ENCODE assay signal across 8 cellular contexts in genomic region chr6:148864132-148864531, GRCh38.
A peak's percentile ranks its signal among the peaks of the same experiment; 100 is the strongest.
DNase-seq lines count a peak whose midpoint lies in the region; ATAC-seq and TF ChIP-seq lines count a peak whose summit lies in the region.
"Not testable (repeated sequence)": the region's sequence is repeated elsewhere in the genome, so short reads cannot be mapped to it uniquely, and the experiment has no call there.

No MANE protein-coding gene starts in this region.

- H3K36me3 ChIP-seq in GM23338 (ENCODE audit: insufficient read depth); HUES6 (ENCODE audit: control insufficient read depth, insufficient read depth, low read length); PC-9 (ENCODE audit: low read depth); endodermal cell (ENCODE audit: control insufficient read depth, insufficient read depth, low read length); iPS-15b (ENCODE audit: control insufficient read depth, insufficient read depth, low read length): not testable (repeated sequence)

- H3K27ac ChIP-seq in GM23338 (ENCODE audit: low read depth); HUES6 (ENCODE audit: low read depth, low read length); PC-9; endodermal cell (ENCODE audit: low read depth, low read length): not testable (repeated sequence)

- not testable (repeated sequence) for H2AFZ ChIP-seq in GM23338, PC-9

- intact Hi-C loops in PC-9 (cut with micrococcal nuclease; ENCODE audit: unreplicated experiment), result not testable (repeated sequence)

- not testable (repeated sequence) for H3K27me3 ChIP-seq in GM23338 (ENCODE audit: insufficient read depth); HUES6 (ENCODE audit: control insufficient read depth, insufficient read depth, low read length); PC-9 (ENCODE audit: insufficient read depth, low read depth); endodermal cell (ENCODE audit: control insufficient read depth, insufficient read depth, low read length, poor library complexity, severe bottlenecking); iPS-15b (ENCODE audit: control insufficient read depth, insufficient read depth, low read length)

- not testable (repeated sequence) for H3K9me3 ChIP-seq in HUES6 (ENCODE audit: control insufficient read depth, insufficient read depth, low read depth, low read length); PC-9 (ENCODE audit: insufficient read depth, low read depth); endodermal cell (ENCODE audit: control insufficient read depth, low read length); iPS-15b (ENCODE audit: control insufficient read depth, insufficient read depth, low read length)

- peaks cover 70% of the 10 kb centered on the region for H3K4me1 Mint-ChIP-seq in GM23338
- H3K4me1 Mint-ChIP-seq in endodermal cell, result peaks cover 28% of the 10 kb centered on the region
- peaks cover 53% of the 10 kb centered on the region for H3K4me1 Mint-ChIP-seq in memory B cell
- H3K4me1 Mint-ChIP-seq in progenitor cell of endocrine pancreas (ENCODE audit: low read depth), result not testable (repeated sequence)

- not testable (repeated sequence) for BruUV-seq in PC-9 (replicated peaks; lab: Mats Ljungman, UMichigan)

- H3K9me3 Mint-ChIP-seq in GM23338, result peaks cover 14% of the 10 kb centered on the region
- H3K9me3 Mint-ChIP-seq in endodermal cell, memory B cell: not testable (repeated sequence)
- peaks cover 23% of the 10 kb centered on the region for H3K9me3 Mint-ChIP-seq in progenitor cell of endocrine pancreas (ENCODE audit: low read depth)

- not testable (repeated sequence) for ATAC-seq in GM23338; memory B cell (ENCODE audit: low read depth)

- POLR2A ChIA-PET in PC-9 (lab: Charles Lee; ENCODE audit: unreplicated experiment), result not testable (repeated sequence)

- 70 to 83% methylated on average over 12 to 16 of the region's 16 CpGs for WGBS in endodermal cell (ENCODE audit: insufficient coverage in 1 of 2, insufficient read length in 1 of 2), 2 experiments

- not testable (repeated sequence) for H3K9me2 ChIP-seq in GM23338 (ENCODE audit: insufficient read depth); PC-9 (ENCODE audit: insufficient read depth)

- CTCF ChIA-PET in PC-9 (lab: Charles Lee), result not testable (repeated sequence)

- peaks cover 15% of the 10 kb centered on the region for H4K20me1 ChIP-seq in GM23338 (replicated peaks; ENCODE audit: insufficient read depth)
- H4K20me1 ChIP-seq in PC-9 (ENCODE audit: insufficient read depth), result not testable (repeated sequence)

- H3K27ac Mint-ChIP-seq in GM23338, memory B cell, progenitor cell of endocrine pancreas: not testable (repeated sequence)
- peak overlapping the region; percentile 86 for H3K27ac Mint-ChIP-seq in endodermal cell

- H3K4me1 ChIP-seq in GM23338 (ENCODE audit: insufficient read depth), result peaks cover 53% of the 10 kb centered on the region
- H3K4me1 ChIP-seq in HUES6 (ENCODE audit: control insufficient read depth, insufficient read depth, low read length), result peaks cover 36% of the 10 kb centered on the region
- not testable (repeated sequence) for H3K4me1 ChIP-seq in PC-9 (replicated peaks; ENCODE audit: insufficient read depth); endodermal cell (ENCODE audit: control insufficient read depth, insufficient read depth, low read length)
- H3K4me1 ChIP-seq in iPS-15b (ENCODE audit: control insufficient read depth, insufficient read depth, low read length), result peaks cover 24% of the 10 kb centered on the region

- H3K9ac ChIP-seq in HUES6 (ENCODE audit: low read length); endodermal cell (ENCODE audit: extremely low read depth, low read length, poor library complexity, severe bottlenecking); iPS-15b (ENCODE audit: low read depth, low read length): not testable (repeated sequence)

- peaks cover 99% of the 10 kb centered on the region for H3K79me2 ChIP-seq in GM23338 (replicated peaks; ENCODE audit: insufficient read depth)
- not testable (repeated sequence) for H3K79me2 ChIP-seq in PC-9 (ENCODE audit: low read depth)

- H3F3A ChIP-seq in GM23338 (replicated peaks; ENCODE audit: low read depth); PC-9 (ENCODE audit: insufficient read depth, low read depth): not testable (repeated sequence)

- H3K4me3 ChIP-seq in GM23338 (peak overlapping the region; percentile 36; the same call in 1 of the 2 replicates), HUES6 (ENCODE audit: low read depth, low read length) (peak overlapping the region; percentile 53), endodermal cell (ENCODE audit: low read length) (peak overlapping the region; percentile 11), iPS-15b (ENCODE audit: low read depth, low read length) (peak overlapping the region; percentile 50)
- H3K4me3 ChIP-seq in PC-9, result not testable (repeated sequence)

- not testable (repeated sequence) for H3K27me3 Mint-ChIP-seq in GM23338 (ENCODE audit: insufficient read depth, low read depth, poor library complexity); endodermal cell (ENCODE audit: insufficient read depth); memory B cell; progenitor cell of endocrine pancreas

- not testable (repeated sequence) for H3K36me3 Mint-ChIP-seq in GM23338 (ENCODE audit: low read depth); endodermal cell (ENCODE audit: low read depth); memory B cell; progenitor cell of endocrine pancreas (ENCODE audit: insufficient read depth)

- not testable (repeated sequence) for TF ChIP-seq CTCF in GM23338 (conservative IDR thresholded peaks at IDR 0.05; ENCODE audit: low read depth in 2 of 2); PC-9 (conservative IDR thresholded peaks at IDR 0.05); endodermal cell (conservative IDR thresholded peaks at IDR 0.05); progenitor cell of endocrine pancreas (IDR thresholded peaks at IDR 0.05; ENCODE audit: unreplicated experiment)

- H3K4me3 Mint-ChIP-seq in GM23338, result 0 out of 3 replicates have a peak overlapping the region, but pooled peaks have one; percentile 25
- H3K4me3 Mint-ChIP-seq in endodermal cell, result peak overlapping the region; percentile 50
- peak overlapping the region; percentile 18 for H3K4me3 Mint-ChIP-seq in memory B cell
- peak overlapping the region; percentile 45 for H3K4me3 Mint-ChIP-seq in progenitor cell of endocrine pancreas (ENCODE audit: low read depth)

- peak; percentile 48 for DNase-seq in DMS53 (lab: John Stamatoyannopoulos, UW)
- peak; percentile 27 for DNase-seq in GM23338 (ENCODE audit: low spot score)
- DNase-seq in PC-9; memory B cell (ENCODE audit: low spot score in 2 of 2): not testable (repeated sequence)
- DNase-seq in endodermal cell, result peak; percentile 76
- peak; percentile 16 for DNase-seq in progenitor cell of endocrine pancreas (ENCODE audit: low spot score, unreplicated experiment)

- peak overlapping the region; percentile 67 for H3K4me2 ChIP-seq in GM23338
- H3K4me2 ChIP-seq in PC-9, result peak overlapping the region; percentile 40; the same call in 1 of the 2 replicates
